In the genomic region with DNA sequence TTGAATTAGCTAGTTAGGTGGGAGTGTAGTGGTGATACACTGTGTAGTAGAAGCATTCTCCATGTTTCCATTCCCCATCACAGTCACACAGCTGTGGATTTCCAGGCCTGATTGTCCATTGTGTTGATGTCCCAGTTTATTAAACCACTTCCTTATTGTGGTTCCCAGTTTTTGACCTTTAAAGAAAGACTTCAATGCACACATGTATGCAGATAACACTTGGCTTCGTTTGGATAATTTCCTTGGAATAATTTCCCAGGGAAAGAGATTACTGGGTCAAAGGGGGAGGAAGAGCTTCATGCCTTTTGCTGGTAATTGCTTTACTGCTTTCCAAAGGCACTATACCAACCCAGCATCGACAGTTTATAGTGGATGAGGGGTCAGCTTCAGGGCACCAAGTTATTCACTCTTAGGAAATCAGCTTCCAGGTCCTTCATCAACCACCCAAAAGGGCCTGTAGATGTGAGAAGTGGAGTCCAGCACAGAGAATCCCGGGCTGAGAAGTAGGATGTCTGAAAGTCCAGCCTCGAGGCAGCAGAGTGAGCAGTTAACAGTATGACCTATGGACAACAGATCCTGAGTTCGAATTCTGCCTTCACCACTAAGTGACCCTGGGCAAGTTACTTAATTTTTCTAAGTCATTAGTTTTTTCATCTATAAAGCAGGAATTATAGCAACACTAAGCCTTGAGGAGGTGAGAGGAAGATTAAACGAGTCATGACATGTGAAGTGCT, we compare ENCODE assay signal across 8 cellular contexts. TPM values are rescaled to one million over a fixed set of nuclear protein-coding genes. Genes with fewer than 3 reads are reported as not detected.
DNase-seq lines count a peak whose midpoint lies in the region; ATAC-seq, FAIRE-seq and TF ChIP-seq lines count a peak whose summit lies in the region.

No MANE protein-coding gene starts in this region.

- peak overlapping the region; percentile 32 for H3K4me2 ChIP-seq in skeletal muscle satellite cell (ENCODE audit: low read length)

- H3K36me3 ChIP-seq in heart left ventricle = no peaks in the 10 kb centered on the region
- no peaks in the 10 kb centered on the region for H3K36me3 ChIP-seq in skeletal muscle satellite cell (ENCODE audit: insufficient read depth, low read length)

- FAIRE-seq in GM19239 (lab: Jason Lieb, UNC) = peak; percentile 11

- H3K4me1 Mint-ChIP-seq in activated CD8-positive, alpha-beta T cell treated with anti-CD3 and anti-CD28 coated beads, Interleukin-2, amount 10 ng/mL, durations not matched to agents 7 days and 5 days (ENCODE audit: low read depth) = peaks cover 96% of the 10 kb centered on the region

- H3K4me3 Mint-ChIP-seq in activated CD8-positive, alpha-beta T cell treated with anti-CD3 and anti-CD28 coated beads, Interleukin-2, amount 10 ng/mL, durations not matched to agents 7 days and 5 days = no peak overlapping the region

- WGBS in heart left ventricle, 4 donors = 44 to 57% (median 49%) methylated on average over 6 of the region's 6 CpGs

- H3K36me3 Mint-ChIP-seq in activated CD8-positive, alpha-beta T cell treated with anti-CD3 and anti-CD28 coated beads, Interleukin-2, amount 10 ng/mL, durations not matched to agents 7 days and 5 days (ENCODE audit: low read depth) = peaks cover 8% of the 10 kb centered on the region

- no peak for TF ChIP-seq POLR2A in heart left ventricle (IDR thresholded peaks at IDR 0.05)

- H3K4me1 ChIP-seq in heart left ventricle (peaks cover 11 to 58% (median 38%) of the 10 kb centered on the region in 12 donors), skeletal muscle satellite cell (ENCODE audit: control insufficient read depth, insufficient read depth, low read length) (peaks cover 41% of the 10 kb centered on the region)

- H3K27me3 ChIP-seq in heart left ventricle (no peaks in the 10 kb centered on the region), skeletal muscle satellite cell (ENCODE audit: control insufficient read depth, insufficient read depth, low read length) (no peaks in the 10 kb centered on the region)

- no peak for DNase-seq in GM19239 (ENCODE audit: insufficient read length, low spot score)
- DNase-seq in activated CD8-positive, alpha-beta T cell treated with anti-CD3 and anti-CD28 coated beads, Interleukin-2, amount 10 ng/mL, durations not matched to agents 7 days and 5 days = no peak
- no peak for DNase-seq in heart left ventricle
- DNase-seq in UCSD-AML1 (lab: John Stamatoyannopoulos, UW; ENCODE audit: unreplicated experiment) = no peak
- DNase-seq in COLO668 (lab: John Stamatoyannopoulos, UW; ENCODE audit: unreplicated experiment) = no peak

- no peak for TF ChIP-seq CTCF in heart left ventricle (IDR thresholded peaks at IDR 0.05)

- H3K9me3 ChIP-seq in heart left ventricle = no peaks in the 10 kb centered on the region
- no peaks in the 10 kb centered on the region for H3K9me3 ChIP-seq in skeletal muscle satellite cell (replicated peaks; ENCODE audit: low read length)

- no peak for ATAC-seq in activated CD8-positive, alpha-beta T cell treated with anti-CD3 and anti-CD28 coated beads, Interleukin-2, amount 10 ng/mL, durations not matched to agents 7 days and 5 days
- peak; percentile 17 to 51 (median 21) for ATAC-seq in heart left ventricle
- no peak for ATAC-seq in HG03439 (IDR thresholded peaks at IDR 0.05; ENCODE audit: unreplicated experiment)
- ATAC-seq in GM19467 (IDR thresholded peaks at IDR 0.05; ENCODE audit: unreplicated experiment) = no peak

- H3K27ac ChIP-seq in heart left ventricle = peak overlapping the region; percentile 22 to 84 (median 69)

- peak overlapping the region; percentile 61 for H3K9ac ChIP-seq in skeletal muscle satellite cell (ENCODE audit: low read depth, low read length)

- intact Hi-C loops in heart left ventricle (cut with DNase I) = loop anchor here (1.0 to 10.0 kb wide), 19 partner anchors 28 to 228 kb away; a partner anchor contains a TSS

- POLR2A ChIA-PET in activated CD8-positive, alpha-beta T cell treated with anti-CD3 and anti-CD28 coated beads, Interleukin-2, amount 10 ng/mL, durations not matched to agents 7 days and 5 days (lab: Charles Lee) = interaction anchor here (0.5 to 19.8 kb wide), 26 partner anchors 10 to 520 kb away, joined by 3 to 328 read pairs (median 4); a partner anchor contains a TSS

- peak overlapping the region; percentile 92 for H3K27ac Mint-ChIP-seq in activated CD8-positive, alpha-beta T cell treated with anti-CD3 and anti-CD28 coated beads, Interleukin-2, amount 10 ng/mL, durations not matched to agents 7 days and 5 days

- CTCF ChIA-PET in activated CD8-positive, alpha-beta T cell treated with anti-CD3 and anti-CD28 coated beads, Interleukin-2, amount 10 ng/mL, durations not matched to agents 7 days and 5 days (lab: Charles Lee) = interaction anchor here (0.6 to 26.8 kb wide), 57 partner anchors 9 to 331 kb away, joined by 3 to 618 read pairs (median 6); a partner anchor contains a TSS

- H3K27me3 Mint-ChIP-seq in activated CD8-positive, alpha-beta T cell treated with anti-CD3 and anti-CD28 coated beads, Interleukin-2, amount 10 ng/mL, durations not matched to agents 7 days and 5 days (ENCODE audit: low read depth) = no peaks in the 10 kb centered on the region

- no peaks in the 10 kb centered on the region for H3K9me3 Mint-ChIP-seq in activated CD8-positive, alpha-beta T cell treated with anti-CD3 and anti-CD28 coated beads, Interleukin-2, amount 10 ng/mL, durations not matched to agents 7 days and 5 days (ENCODE audit: insufficient read depth)

- no peak overlapping the region for H3K4me3 ChIP-seq in heart left ventricle
- H3K4me3 ChIP-seq in skeletal muscle satellite cell (ENCODE audit: low read length) = no peak overlapping the region

RNA-seq across cellular contexts. Expression of a gene that starts 31.3 kb away (rescaled TPM):
- 1 to 10 TPM; 8.4 to 9.0 TPM for total RNA-seq in activated CD8-positive, alpha-beta T cell treated with anti-CD3 and anti-CD28 coated beads, Interleukin-2, amount 10 ng/mL, durations not matched to agents 7 days and 5 days
- under 1 TPM in 2 of 9 donors, not detected in 7; 0.16 to 0.91 TPM for total RNA-seq in heart left ventricle
- polyA plus RNA-seq in heart left ventricle = not detected
- under 0.01 and 0.22 TPM in 2 replicates for total RNA-seq in skeletal muscle satellite cell (2012; rRNA removed)

RNA-seq across cellular contexts. Expression of a gene that starts 32.6 kb away (rescaled TPM):
- 100 to 1,000 TPM; 171 to 173 TPM for total RNA-seq in activated CD8-positive, alpha-beta T cell treated with anti-CD3 and anti-CD28 coated beads, Interleukin-2, amount 10 ng/mL, durations not matched to agents 7 days and 5 days
- 1 to 10 TPM in 1 of 9 donors, under 1 TPM in 5, not detected in 3; 0.09 to 2.2 (median 0.23) TPM for total RNA-seq in heart left ventricle
- under 1 TPM; 0.15 to 0.35 TPM for polyA plus RNA-seq in heart left ventricle
- total RNA-seq in skeletal muscle satellite cell (2012; rRNA removed) = 0.25 and 0.66 TPM in 2 replicates

Comparison
In these comparisons a context has a peak if more than half of its experiments do, and no peak if none do; other contexts are left out.
1. ATAC-seq: peak in heart left ventricle (4 of 4); none in activated CD8-positive, alpha-beta T cell treated with anti-CD3 and anti-CD28 coated beads, Interleukin-2, amount 10 ng/mL, durations not matched to agents 7 days and 5 days (single experiment), HG03439 (single experiment) and GM19467 (single experiment).
2. RNA of a gene that starts 31.3 kb away (total RNA-seq): 8.4 to 9.0 TPM in activated CD8-positive, alpha-beta T cell treated with anti-CD3 and anti-CD28 coated beads, Interleukin-2, amount 10 ng/mL, durations not matched to agents 7 days and 5 days; 0.16 to 0.91 TPM in heart left ventricle; every median in the first group is over 4 times any median in the second.
3. RNA of a gene that starts 32.6 kb away (total RNA-seq): 171 to 173 TPM in activated CD8-positive, alpha-beta T cell treated with anti-CD3 and anti-CD28 coated beads, Interleukin-2, amount 10 ng/mL, durations not matched to agents 7 days and 5 days; 0.09 to 2.2 TPM in heart left ventricle; every median in the first group is over 10 times any median in the second.